20 cellular contexts compared by ENCODE assay signal in the genomic region with DNA sequence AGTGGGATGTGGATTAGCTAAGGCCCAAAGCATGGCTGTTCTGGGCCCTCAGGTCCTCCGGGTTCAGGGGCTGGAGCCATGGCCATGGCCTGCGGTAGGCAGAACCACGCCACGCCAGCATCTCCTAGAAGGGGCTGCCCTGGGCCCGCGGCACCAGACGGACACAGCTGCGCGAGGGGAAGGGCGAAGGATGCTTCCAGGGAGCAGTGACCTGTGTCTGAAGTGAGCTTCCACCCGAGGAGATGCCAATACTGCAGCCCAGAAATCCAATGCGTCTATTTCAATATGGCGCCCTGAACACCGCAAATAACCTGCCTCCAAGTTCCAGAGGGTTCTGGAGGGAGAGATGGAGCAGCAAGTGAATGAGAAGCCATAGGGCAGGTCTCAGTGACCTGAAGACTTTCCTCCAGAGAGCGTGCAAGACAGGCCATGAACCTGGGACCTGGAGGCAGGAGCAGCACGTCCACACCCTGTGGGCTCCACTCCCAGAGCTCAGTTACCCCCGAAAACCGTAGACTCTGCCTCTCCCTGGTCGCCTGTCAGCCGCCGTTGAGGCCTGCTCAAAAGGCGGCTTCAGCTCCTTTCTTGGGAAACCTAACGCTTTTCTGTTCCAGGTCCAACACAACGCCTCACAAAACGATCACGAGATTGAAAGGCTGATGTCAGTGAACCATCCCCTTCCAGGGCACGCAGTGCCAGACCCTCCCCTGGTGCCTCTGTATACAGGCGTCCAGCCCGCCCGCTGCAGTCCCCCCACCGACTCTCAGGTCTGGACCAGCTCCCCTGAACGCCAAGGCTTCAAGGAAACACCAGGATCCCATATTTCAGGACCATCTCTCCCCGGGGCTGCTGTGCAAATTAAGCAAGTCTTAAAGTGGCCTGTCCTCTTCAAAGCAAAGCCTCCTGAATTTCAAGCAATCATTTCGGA. TPM values are rescaled to one million over a fixed set of nuclear protein-coding genes. Genes with fewer than 3 reads are reported as not detected.
DNase-seq lines count a peak whose midpoint lies in the region; ATAC-seq, FAIRE-seq and TF ChIP-seq lines count a peak whose summit lies in the region.
"Had no signal": no experiment of that assay in that cellular context is flagged by ENCODE, and none has a peak within 500 bp of the region (broad histone marks: within the 10 kb centered on the region; RNA-seq: fewer than 3 reads in every experiment).

No MANE protein-coding gene starts in this region.

- WGBS in mesenchymal stem cell, result 97% methylated on average over 34 of the region's 34 CpGs
- WGBS in stomach, 5 donors, result 93 to 98% (median 97%) methylated on average over 27 to 34 of the region's 34 CpGs

- peak overlapping the region in 1 of 2 experiments; percentile 14 for H2BK12ac ChIP-seq in mesenchymal stem cell (ENCODE audit: low read length in 2 of 2)

- H3K4me2 ChIP-seq in mesenchymal stem cell (ENCODE audit: low read length, poor library complexity, severe bottlenecking), result no peak overlapping the region

- H3K9ac ChIP-seq in mesenchymal stem cell (ENCODE audit: low read length), result no peak overlapping the region

- peak; percentile 21 for DNase-seq in activated T-cell treated with anti-CD3 and anti-CD28 coated beads, Interleukin-2, amount 50 U/mL, for 24 hours
- DNase-seq in activated T-cell treated with anti-CD3 and anti-CD28 coated beads, Interleukin-2, amount 50 U/mL, for 72 hours, result no peak
- DNase-seq in bronchial epithelial cell (ENCODE audit: low read depth) (no peak), mesenchymal stem cell (no peak), stomach (peak; percentile 17), GM03348 (ENCODE audit: low spot score) (no peak)
- DNase-seq: activated CD4-positive, alpha-beta T cell treated with anti-CD3 and anti-CD28 coated beads, Interleukin-2, amount 10 ng/mL, durations not matched to agents 7 days and 5 days; activated gamma-delta T cell treated with Interleukin-2 at 50 U/mL for 16 hours; central memory CD4-positive, alpha-beta T cell; NCI-H1436 treated with DMSO at 0.1 percent for 48 hours; SHP77 treated with DMSO at 0.1 percent for 48 hours; substantia nigra had no signal

- H3K4me1 ChIP-seq in mesenchymal stem cell (ENCODE audit: control insufficient read depth, insufficient read depth, low read depth, low read length), result peaks cover 4% of the 10 kb centered on the region
- H3K4me1 ChIP-seq in stomach, result peaks cover 3 to 22% (median 15%) of the 10 kb centered on the region in 4 donors

- H3K36me3 ChIP-seq in bronchial epithelial cell (ENCODE audit: control insufficient read depth, insufficient read depth, low read length) (peaks cover 5% of the 10 kb centered on the region), mesenchymal stem cell (ENCODE audit: control insufficient read depth in 1 of 2, insufficient read depth in 2 of 2, low read depth in 1 of 2, low read length in 2 of 2) (peaks cover 67 to 73% of the 10 kb centered on the region in 2 experiments), stomach (peaks cover 5 to 75% (median 64%) of the 10 kb centered on the region in 4 donors)

- H2BK15ac ChIP-seq in mesenchymal stem cell (ENCODE audit: low read depth, poor library complexity, severe bottlenecking), result no peak overlapping the region

- H3K27ac Mint-ChIP-seq in activated T-cell treated with anti-CD3 and anti-CD28 coated beads, Interleukin-2, amount 50 U/mL, for 24 hours, result no peak overlapping the region
- H3K27ac Mint-ChIP-seq in activated T-cell treated with anti-CD3 and anti-CD28 coated beads, Interleukin-2, amount 50 U/mL, for 72 hours, result no peak overlapping the region
- H3K27ac Mint-ChIP-seq: activated CD4-positive, alpha-beta T cell treated with anti-CD3 and anti-CD28 coated beads, Interleukin-2, amount 10 ng/mL, durations not matched to agents 7 days and 5 days; mesothelial cell of epicardium; nephron; T-cell had no signal

- no peak overlapping the region for H3K18ac ChIP-seq in mesenchymal stem cell (ENCODE audit: low read depth in 1 of 2, low read length in 2 of 2)

- no peak overlapping the region for H4K91ac ChIP-seq in mesenchymal stem cell (ENCODE audit: low read length)

- H3K9me3 ChIP-seq in mesenchymal stem cell (ENCODE audit: control insufficient read depth, low read length) (no peaks in the 10 kb centered on the region), stomach (no peaks in the 10 kb centered on the region)

- H2BK5ac ChIP-seq in mesenchymal stem cell (ENCODE audit: low read depth, low read length, poor library complexity, severe bottlenecking), result no peak overlapping the region

- H2AK5ac ChIP-seq in mesenchymal stem cell (ENCODE audit: low read length, severe bottlenecking), result no peak overlapping the region

- TF ChIP-seq CTCF in bronchial epithelial cell (IDR thresholded peaks at IDR 0.05; ENCODE audit: insufficient read depth, low read length, severe bottlenecking) (no peak), stomach (IDR thresholded peaks at IDR 0.05) (no peak)

- no peak for TF ChIP-seq EP300 in stomach (IDR thresholded peaks at IDR 0.05)

- no peaks in the 10 kb centered on the region for H3K9me3 Mint-ChIP-seq in activated T-cell treated with anti-CD3 and anti-CD28 coated beads, Interleukin-2, amount 50 U/mL, for 24 hours
- no peaks in the 10 kb centered on the region for H3K9me3 Mint-ChIP-seq in activated T-cell treated with anti-CD3 and anti-CD28 coated beads, Interleukin-2, amount 50 U/mL, for 72 hours
- H3K9me3 Mint-ChIP-seq: activated CD4-positive, alpha-beta T cell treated with anti-CD3 and anti-CD28 coated beads, Interleukin-2, amount 10 ng/mL, durations not matched to agents 7 days and 5 days; mesothelial cell of epicardium; nephron; T-cell had no signal

- H3K23ac ChIP-seq in mesenchymal stem cell (ENCODE audit: low read length in 2 of 2), result no peak overlapping the region

- no peak overlapping the region for H2AFZ ChIP-seq in mesenchymal stem cell (ENCODE audit: low read depth, low read length)

- H3K4ac ChIP-seq in mesenchymal stem cell (ENCODE audit: low read depth in 1 of 2, low read length in 2 of 2), result no peak overlapping the region

- peaks cover 10% of the 10 kb centered on the region for H3K4me1 Mint-ChIP-seq in activated T-cell treated with anti-CD3 and anti-CD28 coated beads, Interleukin-2, amount 50 U/mL, for 24 hours (ENCODE audit: low read depth)
- peaks cover 9% of the 10 kb centered on the region for H3K4me1 Mint-ChIP-seq in activated T-cell treated with anti-CD3 and anti-CD28 coated beads, Interleukin-2, amount 50 U/mL, for 72 hours (ENCODE audit: low read depth)

- H3K27me3 Mint-ChIP-seq in activated T-cell treated with anti-CD3 and anti-CD28 coated beads, Interleukin-2, amount 50 U/mL, for 24 hours, result no peaks in the 10 kb centered on the region
- H3K27me3 Mint-ChIP-seq in activated T-cell treated with anti-CD3 and anti-CD28 coated beads, Interleukin-2, amount 50 U/mL, for 72 hours (ENCODE audit: low read depth), result no peaks in the 10 kb centered on the region
- H3K27me3 Mint-ChIP-seq: activated CD4-positive, alpha-beta T cell treated with anti-CD3 and anti-CD28 coated beads, Interleukin-2, amount 10 ng/mL, durations not matched to agents 7 days and 5 days; T-cell had no signal

- H3K79me1 ChIP-seq in mesenchymal stem cell (replicated peaks; ENCODE audit: low read length, poor library complexity, severe bottlenecking), result peaks cover 46% of the 10 kb centered on the region

- H4K8ac ChIP-seq in mesenchymal stem cell (ENCODE audit: low read length), result peak overlapping the region; percentile 32

- H3K4me3 Mint-ChIP-seq in activated T-cell treated with anti-CD3 and anti-CD28 coated beads, Interleukin-2, amount 50 U/mL, for 24 hours, result no peak overlapping the region
- H3K4me3 Mint-ChIP-seq in activated T-cell treated with anti-CD3 and anti-CD28 coated beads, Interleukin-2, amount 50 U/mL, for 72 hours, result no peak overlapping the region
- H3K4me3 Mint-ChIP-seq: activated CD4-positive, alpha-beta T cell treated with anti-CD3 and anti-CD28 coated beads, Interleukin-2, amount 10 ng/mL, durations not matched to agents 7 days and 5 days; mesothelial cell of epicardium; nephron; T-cell had no signal

- H3K4me3 ChIP-seq in bronchial epithelial cell (ENCODE audit: low read depth, low read length), result no peak overlapping the region
- H3K4me3 ChIP-seq in mesenchymal stem cell (ENCODE audit: insufficient read depth in 1 of 2, low read depth in 1 of 2, low read length in 2 of 2), result no peak overlapping the region
- no peak overlapping the region for H3K4me3 ChIP-seq in stomach

- H2BK120ac ChIP-seq in mesenchymal stem cell (ENCODE audit: low read depth, low read length), result no peak overlapping the region

- no peak for ATAC-seq in activated T-cell treated with anti-CD3 and anti-CD28 coated beads, Interleukin-2, amount 50 U/mL, for 72 hours (replicated peaks in 1 of 2)
- no peak for ATAC-seq in HG02852 (IDR thresholded peaks at IDR 0.05; ENCODE audit: unreplicated experiment)
- no peak for ATAC-seq in HG03039 (IDR thresholded peaks at IDR 0.05; ENCODE audit: unreplicated experiment)

- TF ChIP-seq POLR2A in stomach (IDR thresholded peaks at IDR 0.05), result no peak

- FAIRE-seq in bronchial epithelial cell (lab: Jason Lieb, UNC), result peak; percentile 75
- FAIRE-seq: A204.1, frontal cortex, TTC549 had no signal

- H3K36me3 Mint-ChIP-seq in activated T-cell treated with anti-CD3 and anti-CD28 coated beads, Interleukin-2, amount 50 U/mL, for 24 hours (ENCODE audit: low read depth), result peaks cover 31% of the 10 kb centered on the region
- H3K36me3 Mint-ChIP-seq in activated T-cell treated with anti-CD3 and anti-CD28 coated beads, Interleukin-2, amount 50 U/mL, for 72 hours (ENCODE audit: insufficient read depth in 2 of 2), result peaks cover 0 to 5% of the 10 kb centered on the region in 2 donors

- H3K27me3 ChIP-seq in bronchial epithelial cell (ENCODE audit: control insufficient read depth, insufficient read depth, low read length), result no peaks in the 10 kb centered on the region
- H3K27me3 ChIP-seq in mesenchymal stem cell (ENCODE audit: control insufficient read depth in 1 of 2, insufficient read depth in 1 of 2, low read length in 2 of 2), result no peaks in the 10 kb centered on the region
- H3K27me3 ChIP-seq in stomach, result no peaks in the 10 kb centered on the region

- intact Hi-C loops in stomach (cut with DNase I; ENCODE audit: low total_unique reads), result no loop called here

- H3K27ac ChIP-seq in mesenchymal stem cell (ENCODE audit: low read length, poor library complexity, severe bottlenecking), result no peak overlapping the region
- H3K27ac ChIP-seq in stomach, result no peak overlapping the region

- no peak overlapping the region for H3K14ac ChIP-seq in mesenchymal stem cell (ENCODE audit: low read length in 2 of 2)

RNA-seq across cellular contexts. Expression of a gene that starts 37.4 kb away (rescaled TPM):
- total RNA-seq in activated T-cell treated with anti-CD3 and anti-CD28 coated beads, Interleukin-2, amount 50 U/mL, for 72 hours, result 1 to 10 TPM in 1 of 2 donors, under 1 TPM in 1; 0.34 to 1.3 TPM
- total RNA-seq in bronchial epithelial cell, result not detected in 2 replicates
- polyA plus RNA-seq in mesenchymal stem cell (2013, experiment 1 of 2), result 0.06 TPM
- 0.07 TPM for polyA plus RNA-seq in mesenchymal stem cell (2013, experiment 2 of 2)
- 1 to 10 TPM in 1 of 5 donors, under 1 TPM in 2, not detected in 2; under 0.01 to 1.4 (median 0.45) TPM for total RNA-seq in stomach
- polyA plus RNA-seq in stomach, result not detected

Comparison
In these comparisons a context has a peak if more than half of its experiments do, and no peak if none do; other contexts are left out.
1. DNase-seq: peak in activated T-cell treated with anti-CD3 and anti-CD28 coated beads, Interleukin-2, amount 50 U/mL, for 24 hours (single experiment) and stomach (single experiment); none in activated T-cell treated with anti-CD3 and anti-CD28 coated beads, Interleukin-2, amount 50 U/mL, for 72 hours (0 of 2), bronchial epithelial cell (single experiment), mesenchymal stem cell (single experiment) and GM03348 (single experiment).